In genomic region chr11:1935156-1936071, GRCh38 we compare ENCODE assay signal across 24 cellular contexts. TPM values are rescaled to one million over a fixed set of nuclear protein-coding genes. Genes with fewer than 3 reads are reported as not detected.
DNase-seq lines count a peak whose midpoint lies in the region; ATAC-seq, FAIRE-seq and TF ChIP-seq lines count a peak whose summit lies in the region.
"Had no signal": no experiment of that assay in that cellular context is flagged by ENCODE, and none has a peak within 500 bp of the region (broad histone marks: within the 10 kb centered on the region; RNA-seq: fewer than 3 reads in every experiment).

No MANE protein-coding gene starts in this region.

- H3K4me3 Mint-ChIP-seq in CD14-positive monocyte, result no peak overlapping the region
- H3K4me3 Mint-ChIP-seq: activated T-helper 17 cell treated with anti-CD3 and anti-CD28 coated beads, Interleukin-2, amount 50 U/mL, for 72 hours; stimulated activated naive CD8-positive, alpha-beta T cell treated with anti-CD3 and anti-CD28 coated beads, Interleukin-15, amount 100 ng/mL, for 72 hours had no signal

- H3K36me3 ChIP-seq in left ventricle myocardium inferior (no peaks in the 10 kb centered on the region), osteoblast (ENCODE audit: insufficient read depth, low read length) (no peaks in the 10 kb centered on the region)
- H3K36me3 ChIP-seq: adrenal gland, sigmoid colon, transverse colon had no signal

- TF ChIP-seq POLR2A in GM12892 (IDR thresholded peaks at IDR 0.05; ENCODE audit: low read depth, low read length), result no peak

- H3K9me3 ChIP-seq in left ventricle myocardium inferior (replicated peaks) (no peaks in the 10 kb centered on the region), osteoblast (ENCODE audit: low read depth, low read length) (no peaks in the 10 kb centered on the region)
- H3K9me3 ChIP-seq: adrenal gland, sigmoid colon, transverse colon had no signal

- peaks cover 18% of the 10 kb centered on the region for H3K4me1 Mint-ChIP-seq in CD14-positive monocyte

- H2AFZ ChIP-seq in osteoblast (ENCODE audit: low read length), result no peak overlapping the region

- peaks cover 8 to 26% (median 20%) of the 10 kb centered on the region in 3 donors for H3K27me3 Mint-ChIP-seq in CD14-positive monocyte (ENCODE audit: low read depth in 3 of 3)

- no peak overlapping the region for H3K27ac Mint-ChIP-seq in CD14-positive monocyte
- H3K27ac Mint-ChIP-seq: activated T-helper 17 cell treated with anti-CD3 and anti-CD28 coated beads, Interleukin-2, amount 50 U/mL, for 72 hours; stimulated activated naive CD8-positive, alpha-beta T cell treated with anti-CD3 and anti-CD28 coated beads, Interleukin-15, amount 100 ng/mL, for 72 hours had no signal

- no peak overlapping the region for H3K27ac ChIP-seq in left ventricle myocardium inferior (replicated peaks)
- H3K27ac ChIP-seq in osteoblast (ENCODE audit: low read depth, low read length), result no peak overlapping the region
- H3K27ac ChIP-seq: adrenal gland, dorsolateral prefrontal cortex, sigmoid colon, transverse colon had no signal

- intact Hi-C loops in CD14-positive monocyte (cut with micrococcal nuclease) (no loop called here), left ventricle myocardium inferior (cut with micrococcal nuclease) (no loop called here)

- H3K79me2 ChIP-seq in osteoblast (ENCODE audit: insufficient read depth, low read length), result no peaks in the 10 kb centered on the region

- H3K36me3 Mint-ChIP-seq in CD14-positive monocyte, result no peaks in the 10 kb centered on the region

- H3K27me3 ChIP-seq in left ventricle myocardium inferior (ENCODE audit: low read depth) (no peaks in the 10 kb centered on the region), osteoblast (ENCODE audit: insufficient read depth, low read length) (no peaks in the 10 kb centered on the region)
- H3K27me3 ChIP-seq: adrenal gland, transverse colon had no signal

- H3K4me2 ChIP-seq in osteoblast (ENCODE audit: insufficient read depth, low read length), result no peak overlapping the region

- H3K4me1 ChIP-seq in left ventricle myocardium inferior, result peaks cover 33% of the 10 kb centered on the region
- peaks cover 7% of the 10 kb centered on the region for H3K4me1 ChIP-seq in osteoblast (ENCODE audit: insufficient read depth, low read length)

- H4K20me1 ChIP-seq in osteoblast (ENCODE audit: insufficient read depth, low read length), result no peaks in the 10 kb centered on the region

- H3K9me3 Mint-ChIP-seq in CD14-positive monocyte, result peaks cover 0 to 3% (median 0%) of the 10 kb centered on the region in 7 donors
- H3K9me3 Mint-ChIP-seq: activated T-helper 17 cell treated with anti-CD3 and anti-CD28 coated beads, Interleukin-2, amount 50 U/mL, for 72 hours; stimulated activated naive CD8-positive, alpha-beta T cell treated with anti-CD3 and anti-CD28 coated beads, Interleukin-15, amount 100 ng/mL, for 72 hours had no signal

- no peak overlapping the region for H3K4me3 ChIP-seq in left ventricle myocardium inferior
- no peak overlapping the region for H3K4me3 ChIP-seq in osteoblast (ENCODE audit: insufficient read depth, low read length)
- H3K4me3 ChIP-seq: adrenal gland, dorsolateral prefrontal cortex, sigmoid colon, transverse colon had no signal

- peak; percentile 45 for DNase-seq in CD14-positive monocyte (ENCODE audit: low spot score)
- DNase-seq in GM12892 (ENCODE audit: insufficient read length), result peak; percentile 30
- peak; percentile 11 for DNase-seq in left ventricle myocardium inferior
- peak; percentile 68 for DNase-seq in osteoblast (ENCODE audit: insufficient read length, low spot score, missing footprints)
- no peak for DNase-seq in HCEC 1CT
- no peak for DNase-seq in dedifferentiated amniotic fluid mesenchymal stem cell (ENCODE audit: extremely low spot score)
- DNase-seq: erythroblast; foreskin melanocyte; IMR-90; NCI-H1417 treated with DMSO at 0.1 percent for 48 hours; NCI-H2171; stimulated activated CD4-positive, alpha-beta T cell treated with anti-CD3 and anti-CD28 coated beads, Interleukin-2, amount 100 ng/mL, for 24 hours; stimulated activated naive CD8-positive, alpha-beta T cell treated with anti-CD3 and anti-CD28 coated beads, Interleukin-15, amount 100 ng/mL, for 72 hours; transverse colon had no signal

- TF ChIP-seq CTCF in CD14-positive monocyte (IDR thresholded peaks at IDR 0.05), result no peak
- TF ChIP-seq CTCF in left ventricle myocardium inferior (IDR thresholded peaks at IDR 0.05; ENCODE audit: borderline replicate concordance), result no peak
- no peak for TF ChIP-seq CTCF in osteoblast (IDR thresholded peaks at IDR 0.05; ENCODE audit: extremely low read depth, low read depth, low read length)

- no peak for ATAC-seq in GM18519 (IDR thresholded peaks at IDR 0.05; ENCODE audit: low FRiP score, unreplicated experiment)
- ATAC-seq: activated T-helper 17 cell treated with anti-CD3 and anti-CD28 coated beads, Interleukin-2, amount 50 U/mL, for 72 hours; stimulated activated naive CD8-positive, alpha-beta T cell treated with anti-CD3 and anti-CD28 coated beads, Interleukin-15, amount 100 ng/mL, for 72 hours had no signal

- no peak for FAIRE-seq in GM12892 (lab: Jason Lieb, UNC)
- FAIRE-seq: bronchial epithelial cell, D721Med had no signal

RNA-seq across cellular contexts. Expression of gene MRPL23, which starts 11.7 kb away (rescaled TPM):
- 10 to 100 TPM; 19.3 to 51.1 TPM for polyA plus RNA-seq in CD14-positive monocyte
- polyA plus RNA-seq in GM12892 (2012; ENCODE audit: missing spikeins), result 68.8 TPM
- total RNA-seq in left ventricle myocardium inferior (93.6 TPM), osteoblast (84.9 and 94.5 TPM in 2 replicates)

RNA-seq across cellular contexts. Expression of gene TNNT3, which starts 15.9 kb away (rescaled TPM):
- polyA plus RNA-seq in CD14-positive monocyte, result not detected
- polyA plus RNA-seq in GM12892 (2012; ENCODE audit: missing spikeins), result 0.74 TPM
- total RNA-seq in left ventricle myocardium inferior, result 30.7 TPM
- not detected in 2 replicates for total RNA-seq in osteoblast
- total RNA-seq: bronchial epithelial cell, IMR-90, M059J had no signal
- polyA plus RNA-seq: IMR-90 had no signal

RNA-seq across cellular contexts. Expression of gene PRR33, which starts 43.7 kb away (rescaled TPM):
- not detected for polyA plus RNA-seq in CD14-positive monocyte
- polyA plus RNA-seq in GM12892 (2012; ENCODE audit: missing spikeins), result 2.0 TPM
- 2.4 TPM for total RNA-seq in left ventricle myocardium inferior
- total RNA-seq in osteoblast, result not detected in 2 replicates
- total RNA-seq: bronchial epithelial cell, dorsolateral prefrontal cortex, IMR-90, M059J, mucosa of gallbladder, OCI-LY7, sigmoid colon, transverse colon had no signal
- polyA plus RNA-seq: IMR-90 had no signal

Comparison
In these comparisons a context has a peak if more than half of its experiments do, and no peak if none do; other contexts are left out.
1. DNase-seq: peak in CD14-positive monocyte (single experiment), GM12892 (single experiment), left ventricle myocardium inferior (single experiment) and osteoblast (single experiment); none in HCEC 1CT (single experiment) and dedifferentiated amniotic fluid mesenchymal stem cell (single experiment).
2. RNA of gene TNNT3, which starts 15.9 kb away (total RNA-seq): 30.7 TPM in left ventricle myocardium inferior (single experiment); not detected in osteoblast; every median in the first group is over 10 times any median in the second.